In the genomic region with DNA sequence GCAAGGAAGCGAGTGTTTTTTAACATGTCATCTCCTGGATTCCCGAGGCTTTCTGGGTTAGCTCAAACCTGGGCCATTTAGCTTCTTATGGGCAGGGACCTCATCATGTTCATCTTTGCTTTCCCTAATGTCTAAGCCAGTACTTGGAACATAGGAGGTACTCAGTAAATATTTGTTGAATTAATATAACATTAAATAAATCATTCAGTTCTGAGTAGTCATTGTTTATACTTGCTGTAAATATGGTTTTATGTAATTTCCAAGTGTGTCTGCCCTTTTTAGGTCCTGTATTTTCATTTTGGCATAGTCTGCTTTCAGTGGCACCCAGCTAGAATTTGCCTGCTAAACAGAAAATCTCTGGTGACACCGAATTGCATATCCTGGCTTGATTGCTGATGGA, we compare ENCODE assay signal across 1 cellular context.
TF ChIP-seq lines count a peak whose summit lies in the region.

No MANE protein-coding gene starts in this region.

TF ChIP-seq in WTC11, 78 proteins besides CTCF, POLR2A, EP300 and RAD21:
- TF ChIP-seq, protein P1, sequence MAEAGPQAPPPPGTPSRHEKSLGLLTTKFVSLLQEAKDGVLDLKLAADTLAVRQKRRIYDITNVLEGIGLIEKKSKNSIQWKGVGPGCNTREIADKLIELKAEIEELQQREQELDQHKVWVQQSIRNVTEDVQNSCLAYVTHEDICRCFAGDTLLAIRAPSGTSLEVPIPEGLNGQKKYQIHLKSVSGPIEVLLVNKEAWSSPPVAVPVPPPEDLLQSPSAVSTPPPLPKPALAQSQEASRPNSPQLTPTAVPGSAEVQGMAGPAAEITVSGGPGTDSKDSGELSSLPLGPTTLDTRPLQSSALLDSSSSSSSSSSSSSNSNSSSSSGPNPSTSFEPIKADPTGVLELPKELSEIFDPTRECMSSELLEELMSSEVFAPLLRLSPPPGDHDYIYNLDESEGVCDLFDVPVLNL (CRISPR knock-in tag; IDR thresholded peaks at IDR 0.05; ENCODE audit: borderline replicate concordance, low read depth): no peak
- TF ChIP-seq ELF4 (CRISPR knock-in tag; IDR thresholded peaks at IDR 0.05; ENCODE audit: low read depth) (no peak), ZNF219 (CRISPR knock-in tag; IDR thresholded peaks at IDR 0.05; ENCODE audit: borderline replicate concordance) (no peak), ZBTB43 (CRISPR knock-in tag; IDR thresholded peaks at IDR 0.05) (no peak), USF1 (CRISPR knock-in tag; IDR thresholded peaks at IDR 0.05) (no peak), ZNF671 (CRISPR knock-in tag; IDR thresholded peaks at IDR 0.05) (no peak), IRF2 (CRISPR knock-in tag; IDR thresholded peaks at IDR 0.05; ENCODE audit: borderline replicate concordance, low read depth) (no peak), ATF3 (CRISPR knock-in tag; conservative IDR thresholded peaks at IDR 0.05) (no peak), NFE2L1 (CRISPR knock-in tag; IDR thresholded peaks at IDR 0.05) (no peak), NFATC4 (CRISPR knock-in tag; IDR thresholded peaks at IDR 0.05) (no peak), FOXJ3 (CRISPR knock-in tag; IDR thresholded peaks at IDR 0.05; ENCODE audit: borderline replicate concordance) (no peak), ZNF512 (CRISPR knock-in tag; IDR thresholded peaks at IDR 0.05; ENCODE audit: borderline replicate concordance) (no peak), JUN (CRISPR knock-in tag; IDR thresholded peaks at IDR 0.05) (no peak), MYBL2 (CRISPR knock-in tag; IDR thresholded peaks at IDR 0.05) (no peak)
- TF ChIP-seq, protein P2, sequence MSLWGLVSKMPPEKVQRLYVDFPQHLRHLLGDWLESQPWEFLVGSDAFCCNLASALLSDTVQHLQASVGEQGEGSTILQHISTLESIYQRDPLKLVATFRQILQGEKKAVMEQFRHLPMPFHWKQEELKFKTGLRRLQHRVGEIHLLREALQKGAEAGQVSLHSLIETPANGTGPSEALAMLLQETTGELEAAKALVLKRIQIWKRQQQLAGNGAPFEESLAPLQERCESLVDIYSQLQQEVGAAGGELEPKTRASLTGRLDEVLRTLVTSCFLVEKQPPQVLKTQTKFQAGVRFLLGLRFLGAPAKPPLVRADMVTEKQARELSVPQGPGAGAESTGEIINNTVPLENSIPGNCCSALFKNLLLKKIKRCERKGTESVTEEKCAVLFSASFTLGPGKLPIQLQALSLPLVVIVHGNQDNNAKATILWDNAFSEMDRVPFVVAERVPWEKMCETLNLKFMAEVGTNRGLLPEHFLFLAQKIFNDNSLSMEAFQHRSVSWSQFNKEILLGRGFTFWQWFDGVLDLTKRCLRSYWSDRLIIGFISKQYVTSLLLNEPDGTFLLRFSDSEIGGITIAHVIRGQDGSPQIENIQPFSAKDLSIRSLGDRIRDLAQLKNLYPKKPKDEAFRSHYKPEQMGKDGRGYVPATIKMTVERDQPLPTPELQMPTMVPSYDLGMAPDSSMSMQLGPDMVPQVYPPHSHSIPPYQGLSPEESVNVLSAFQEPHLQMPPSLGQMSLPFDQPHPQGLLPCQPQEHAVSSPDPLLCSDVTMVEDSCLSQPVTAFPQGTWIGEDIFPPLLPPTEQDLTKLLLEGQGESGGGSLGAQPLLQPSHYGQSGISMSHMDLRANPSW (CRISPR knock-in tag; conservative IDR thresholded peaks at IDR 0.05; ENCODE audit: low read depth): no peak
- TF ChIP-seq, protein P3, sequence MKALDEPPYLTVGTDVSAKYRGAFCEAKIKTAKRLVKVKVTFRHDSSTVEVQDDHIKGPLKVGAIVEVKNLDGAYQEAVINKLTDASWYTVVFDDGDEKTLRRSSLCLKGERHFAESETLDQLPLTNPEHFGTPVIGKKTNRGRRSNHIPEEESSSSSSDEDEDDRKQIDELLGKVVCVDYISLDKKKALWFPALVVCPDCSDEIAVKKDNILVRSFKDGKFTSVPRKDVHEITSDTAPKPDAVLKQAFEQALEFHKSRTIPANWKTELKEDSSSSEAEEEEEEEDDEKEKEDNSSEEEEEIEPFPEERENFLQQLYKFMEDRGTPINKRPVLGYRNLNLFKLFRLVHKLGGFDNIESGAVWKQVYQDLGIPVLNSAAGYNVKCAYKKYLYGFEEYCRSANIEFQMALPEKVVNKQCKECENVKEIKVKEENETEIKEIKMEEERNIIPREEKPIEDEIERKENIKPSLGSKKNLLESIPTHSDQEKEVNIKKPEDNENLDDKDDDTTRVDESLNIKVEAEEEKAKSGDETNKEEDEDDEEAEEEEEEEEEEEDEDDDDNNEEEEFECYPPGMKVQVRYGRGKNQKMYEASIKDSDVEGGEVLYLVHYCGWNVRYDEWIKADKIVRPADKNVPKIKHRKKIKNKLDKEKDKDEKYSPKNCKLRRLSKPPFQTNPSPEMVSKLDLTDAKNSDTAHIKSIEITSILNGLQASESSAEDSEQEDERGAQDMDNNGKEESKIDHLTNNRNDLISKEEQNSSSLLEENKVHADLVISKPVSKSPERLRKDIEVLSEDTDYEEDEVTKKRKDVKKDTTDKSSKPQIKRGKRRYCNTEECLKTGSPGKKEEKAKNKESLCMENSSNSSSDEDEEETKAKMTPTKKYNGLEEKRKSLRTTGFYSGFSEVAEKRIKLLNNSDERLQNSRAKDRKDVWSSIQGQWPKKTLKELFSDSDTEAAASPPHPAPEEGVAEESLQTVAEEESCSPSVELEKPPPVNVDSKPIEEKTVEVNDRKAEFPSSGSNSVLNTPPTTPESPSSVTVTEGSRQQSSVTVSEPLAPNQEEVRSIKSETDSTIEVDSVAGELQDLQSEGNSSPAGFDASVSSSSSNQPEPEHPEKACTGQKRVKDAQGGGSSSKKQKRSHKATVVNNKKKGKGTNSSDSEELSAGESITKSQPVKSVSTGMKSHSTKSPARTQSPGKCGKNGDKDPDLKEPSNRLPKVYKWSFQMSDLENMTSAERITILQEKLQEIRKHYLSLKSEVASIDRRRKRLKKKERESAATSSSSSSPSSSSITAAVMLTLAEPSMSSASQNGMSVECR (CRISPR knock-in tag; IDR thresholded peaks at IDR 0.05; ENCODE audit: borderline replicate concordance): no peak
